Comparison of ENCODE assay signal across 29 cellular contexts in genomic region chr2:25052948-25053477, GRCh38. TPM values are rescaled to one million over a fixed set of nuclear protein-coding genes. Genes with fewer than 3 reads are reported as not detected.
DNase-seq lines count a peak whose midpoint lies in the region; ATAC-seq and TF ChIP-seq lines count a peak whose summit lies in the region.
"Had no signal": no experiment of that assay in that cellular context is flagged by ENCODE, and none has a peak within 500 bp of the region (broad histone marks: within the 10 kb centered on the region; RNA-seq: fewer than 3 reads in every experiment).

No MANE protein-coding gene starts in this region.

- intact Hi-C loops in Right ventricle myocardium superior (cut with DNase I) (no loop called here), cardiac septum (cut with DNase I) (no loop called here), left ventricle myocardium superior (cut with micrococcal nuclease) (no loop called here), upper lobe of right lung (cut with DNase I) (no loop called here)

- no peak for DNase-seq in Right ventricle myocardium superior
- DNase-seq in cardiac septum (ENCODE audit: low spot score): no peak
- DNase-seq in left ventricle myocardium superior: no peak
- no peak for DNase-seq in upper lobe of right lung
- DNase-seq in NCI-H1694 treated with DMSO at 0.1 percent for 48 hours (lab: John Stamatoyannopoulos, UW): no peak
- no peak for DNase-seq in NCI-H510A (lab: John Stamatoyannopoulos, UW)
- DNase-seq in SW 1271 (lab: John Stamatoyannopoulos, UW): no peak
- DNase-seq: CD4-positive, alpha-beta memory T cell; EL; endodermal cell; foreskin melanocyte; kidney glomerular epithelial cell; mucosa of descending colon; natural killer cell; NCI-H1048; NCI-H1694; NCI-H2227 treated with DMSO at 0.1 percent for 48 hours; NCI-H748 treated with DMSO at 0.1 percent for 48 hours; occipital lobe; SJCRH30; T-helper 9 cell had no signal

- H3K4me1 ChIP-seq in upper lobe of right lung: no peaks in the 10 kb centered on the region
- H3K4me1 ChIP-seq: A549, SJCRH30 had no signal

- no peaks in the 10 kb centered on the region for H3K9me3 ChIP-seq in upper lobe of right lung
- H3K9me3 ChIP-seq: A549, mucosa of descending colon, SJCRH30 had no signal

- H3K27ac ChIP-seq in angular gyrus (ENCODE audit: low read depth, low read length) (peak overlapping the region; percentile 29), upper lobe of right lung (no peak overlapping the region)
- H3K27ac ChIP-seq: A549, hepatocyte, SJCRH30 had no signal

- no peaks in the 10 kb centered on the region for H3K36me3 ChIP-seq in upper lobe of right lung
- H3K36me3 ChIP-seq: SJCRH30 had no signal

- H3K27me3 ChIP-seq in upper lobe of right lung: no peaks in the 10 kb centered on the region
- H3K27me3 ChIP-seq: hepatocyte, SJCRH30 had no signal

- peak; percentile 25 for ATAC-seq in Right ventricle myocardium superior (ENCODE audit: poor library complexity)
- ATAC-seq in left ventricle myocardium superior: peak; percentile 39
- peak; percentile 13 for ATAC-seq in upper lobe of right lung
- ATAC-seq: activated naive CD4-positive, alpha-beta T cell treated with anti-CD3 and anti-CD28 coated beads, Interleukin-2, amount 50 U/mL, for 72 hours; esophagus mucosa; mucosa of descending colon; natural killer cell; stimulated activated memory B cell treated with anti-CD40 and anti-IgM and Interleukin-4, amounts not matched to agents 10 μg/mL and 1 μg/mL and 100 μg/mL, for 72 hours had no signal

- no peak for TF ChIP-seq CTCF in upper lobe of right lung (IDR thresholded peaks at IDR 0.05)

- H3K4me3 ChIP-seq in upper lobe of right lung: no peak overlapping the region
- H3K4me3 ChIP-seq: A549, hepatocyte, lung, mucosa of descending colon, SJCRH30 had no signal

RNA-seq across cellular contexts. Expression of gene EFR3B, which starts 11.1 kb away (rescaled TPM):
- total RNA-seq in Right ventricle myocardium superior (3.8 TPM), cardiac septum (8.9 TPM), left ventricle myocardium superior (4.2 TPM), upper lobe of right lung (10.7 TPM)
- total RNA-seq: bronchial epithelial cell had no signal
